Comparison of ENCODE assay signal across 8 cellular contexts in the genomic region with DNA sequence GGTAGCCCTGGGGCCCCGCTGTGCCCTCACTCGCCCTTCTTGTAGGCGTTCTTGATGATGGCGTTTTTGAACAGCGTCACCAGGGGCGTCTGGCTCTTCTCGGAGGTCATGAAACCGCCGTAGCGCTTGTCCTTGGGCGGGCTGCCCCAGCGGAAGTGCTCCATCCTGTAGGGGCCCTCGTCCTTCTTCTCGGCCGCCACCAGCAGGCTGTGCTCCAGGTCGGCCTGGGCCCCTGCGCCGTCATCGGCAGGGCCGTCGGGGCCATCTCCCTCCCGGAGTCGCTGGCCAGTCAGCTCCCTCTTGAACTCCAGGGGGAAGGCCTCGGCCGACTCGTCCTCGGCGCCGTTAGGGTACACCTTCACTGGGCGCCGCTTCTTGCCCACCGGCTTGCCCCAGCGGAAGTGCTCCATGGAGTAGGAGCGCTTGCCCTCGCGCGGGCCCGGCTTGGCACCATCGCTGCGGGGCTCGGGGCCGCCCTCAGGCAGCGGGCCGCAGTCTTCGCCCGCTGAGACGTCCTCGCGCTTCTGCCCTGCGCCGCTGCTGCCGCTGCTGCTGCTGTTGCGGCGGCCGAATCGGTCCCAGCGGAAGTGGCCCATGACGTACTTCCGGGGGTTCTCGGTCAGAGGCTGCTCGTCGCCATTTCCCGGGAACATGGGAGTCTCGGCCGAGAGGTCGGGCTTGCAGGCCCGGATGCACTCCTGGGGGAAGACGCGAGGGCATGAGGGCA. TPM values are rescaled to one million over a fixed set of nuclear protein-coding genes. Genes with fewer than 3 reads are reported as not detected.
DNase-seq lines count a peak whose midpoint lies in the region; ATAC-seq, FAIRE-seq and TF ChIP-seq lines count a peak whose summit lies in the region.

No MANE protein-coding gene starts in this region.

- H3K56ac ChIP-seq in H9 (ENCODE audit: insufficient read length, low read depth, low read length), result no peak overlapping the region

- H3K9me3 ChIP-seq in H9 (ENCODE audit: control insufficient read depth, low read depth, low read length), result no peaks in the 10 kb centered on the region

- no peak overlapping the region for H2BK15ac ChIP-seq in H9 (ENCODE audit: low read depth, low read length)

- H3K4me1 ChIP-seq in H9 (ENCODE audit: insufficient read depth, low read length), result no peaks in the 10 kb centered on the region

- H2BK12ac ChIP-seq in H9 (ENCODE audit: insufficient read length, low read depth, low read length), result no peak overlapping the region

- H4K91ac ChIP-seq in H9 (ENCODE audit: insufficient read length, low read depth, low read length), result no peak overlapping the region

- DNase-seq in H9, result peak; percentile 79
- DNase-seq in activated T-cell treated with anti-CD3 and anti-CD28 coated beads for 24 hours (ENCODE audit: low read depth), result peak; percentile 61
- peak; percentile 38 for DNase-seq in fibroblast of pulmonary artery (ENCODE audit: low read depth)
- no peak for DNase-seq in skeletal muscle cell (ENCODE audit: low read depth)
- no peak for DNase-seq in HuH-7.5 (ENCODE audit: low spot score)
- DNase-seq in urothelium cell line (ENCODE audit: low spot score), result no peak
- no peak for DNase-seq in NCI-H446 treated with DMSO at 0.1 percent for 48 hours (lab: John Stamatoyannopoulos, UW)

- H3T11ph ChIP-seq in H9 (ENCODE audit: low read length), result no peak overlapping the region

- H2BK20ac ChIP-seq in H9 (ENCODE audit: low read depth, low read length, poor library complexity, severe bottlenecking), result no peak overlapping the region

- no peaks in the 10 kb centered on the region for H4K20me1 ChIP-seq in H9 (ENCODE audit: control insufficient read depth, insufficient read depth, insufficient read length)

- no peak overlapping the region for H2AK5ac ChIP-seq in H9 (ENCODE audit: insufficient read length, low read length)

- H3K27me3 ChIP-seq in H9 (ENCODE audit: insufficient read depth, low read length), result no peaks in the 10 kb centered on the region

- H3K4me3 ChIP-seq in fibroblast of pulmonary artery (replicated peaks; ENCODE audit: low read depth, low read length), result no peak overlapping the region
- peak overlapping the region; percentile 17 for H3K4me3 ChIP-seq in skeletal muscle cell (ENCODE audit: low read depth, low read length)

- H3K79me2 ChIP-seq in H9 (ENCODE audit: insufficient read depth, low read length), result no peaks in the 10 kb centered on the region

- H3K9ac ChIP-seq in H9 (ENCODE audit: extremely low read depth, insufficient read length, low read length), result no peak overlapping the region

- H2BK5ac ChIP-seq in H9 (ENCODE audit: insufficient read length, low read length), result no peak overlapping the region

- no CpG with 5 or more reads among the region's 69 CpGs for WGBS in H9 (ENCODE audit: extremely low coverage, insufficient read length, low lambda C conversion rate)

- no peak for ATAC-seq in GM21737 (IDR thresholded peaks at IDR 0.05; ENCODE audit: unreplicated experiment)

- H3K79me1 ChIP-seq in H9 (ENCODE audit: insufficient read depth, low read depth, low read length, poor library complexity, severe bottlenecking), result no peaks in the 10 kb centered on the region

- no peak overlapping the region for H2BK120ac ChIP-seq in H9 (ENCODE audit: low read depth, low read length, poor library complexity, severe bottlenecking)

- H3K14ac ChIP-seq in H9 (ENCODE audit: insufficient read depth, low read length), result peak overlapping the region; percentile 6; the same call in 1 of the 2 replicates

- H3K27ac Mint-ChIP-seq in H9, result no peak overlapping the region

- no peak overlapping the region for H3K27ac ChIP-seq in H9 (ENCODE audit: insufficient read length, low read depth, low read length)

- H3K27me3 Mint-ChIP-seq in H9 (ENCODE audit: low read depth), result peaks cover 23% of the 10 kb centered on the region

- no peak overlapping the region for H3K18ac ChIP-seq in H9 (ENCODE audit: insufficient read length, low read depth, low read length)

- H4K8ac ChIP-seq in H9 (replicated peaks; ENCODE audit: insufficient read length, low read depth, low read length), result no peak overlapping the region

- FAIRE-seq in urothelium cell line (lab: Jason Lieb, UNC), result no peak

- H3K4me2 ChIP-seq in H9 (ENCODE audit: insufficient read depth, insufficient read length, low read length), result no peak overlapping the region

- H4K5ac ChIP-seq in H9 (ENCODE audit: insufficient read length, low read depth, low read length), result no peak overlapping the region

- no peaks in the 10 kb centered on the region for H3K36me3 Mint-ChIP-seq in H9 (ENCODE audit: insufficient read depth in 1 of 3, low read depth in 3 of 3)

- H3K4me1 Mint-ChIP-seq in H9, result peaks cover 18 to 20% of the 10 kb centered on the region in 2 experiments

- TF ChIP-seq CTCF in H9 (conservative IDR thresholded peaks at IDR 0.05) (peak; percentile 24; the same call in 1 of the 3 replicates), fibroblast of pulmonary artery (IDR thresholded peaks at IDR 0.05; ENCODE audit: low read length, missing control alignments) (no peak)

- no peak overlapping the region for H3K4me3 Mint-ChIP-seq in H9

- no peaks in the 10 kb centered on the region for H3K23me2 ChIP-seq in H9 (ENCODE audit: insufficient read length, low read depth, low read length, poor library complexity, severe bottlenecking)

- no peak overlapping the region for H2AFZ ChIP-seq in H9 (ENCODE audit: low read length)

- H3K23ac ChIP-seq in H9 (ENCODE audit: insufficient read length, low read depth, low read length), result no peak overlapping the region

- H3K9me3 Mint-ChIP-seq in H9, result no peaks in the 10 kb centered on the region

- no peak overlapping the region for H3K4ac ChIP-seq in H9 (ENCODE audit: low read depth, low read length)

RNA-seq across cellular contexts. Expression of a gene that starts 7.2 kb away (rescaled TPM):
- total RNA-seq in H9 (2021), result 1.6 and 2.5 TPM in 2 replicates

Comparison
In these comparisons a context has a peak if more than half of its experiments do, and no peak if none do; other contexts are left out.
1. DNase-seq: peak in H9 (single experiment), activated T-cell treated with anti-CD3 and anti-CD28 coated beads for 24 hours (single experiment) and fibroblast of pulmonary artery (single experiment); none in skeletal muscle cell (single experiment), HuH-7.5 (single experiment), urothelium cell line (single experiment) and NCI-H446 treated with DMSO at 0.1 percent for 48 hours (single experiment).